In the genomic region with DNA sequence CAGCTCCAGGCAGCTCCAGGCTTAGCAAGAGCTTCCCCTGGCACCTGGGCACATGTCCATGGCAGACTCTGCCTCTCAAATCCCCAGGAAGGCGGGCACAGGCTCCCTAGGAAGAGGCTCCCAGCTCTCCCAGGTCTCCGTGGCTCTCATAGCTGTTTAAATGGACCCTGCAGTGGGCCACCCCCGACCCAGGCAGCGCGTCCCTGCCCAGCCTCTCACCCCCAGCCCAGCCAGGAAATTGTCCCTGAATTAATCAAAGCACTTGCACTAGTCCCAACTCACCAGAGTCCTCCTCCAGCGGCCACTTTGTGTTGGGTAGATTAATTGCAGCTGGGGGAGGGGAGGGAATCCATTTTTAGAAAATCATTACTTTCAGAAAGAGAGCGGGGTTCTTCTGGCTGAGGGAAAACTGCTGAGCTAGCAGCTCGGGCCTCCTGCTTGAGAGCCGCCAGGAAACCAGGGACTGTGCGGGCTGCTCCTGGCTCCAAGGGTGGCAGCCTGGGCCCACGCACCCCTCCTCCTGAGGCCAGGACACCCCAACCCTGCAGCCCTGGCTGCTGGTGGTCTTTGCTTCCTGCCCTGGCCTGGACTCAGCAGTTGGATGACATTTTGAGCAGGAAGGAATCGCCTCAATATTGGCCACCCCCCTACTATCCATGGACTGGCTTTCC, we compare ENCODE assay signal across 16 cellular contexts. TPM values are rescaled to one million over a fixed set of nuclear protein-coding genes. Genes with fewer than 3 reads are reported as not detected.
DNase-seq lines count a peak whose midpoint lies in the region; ATAC-seq and TF ChIP-seq lines count a peak whose summit lies in the region.
"Had no signal": no experiment of that assay in that cellular context is flagged by ENCODE, and none has a peak within 500 bp of the region (broad histone marks: within the 10 kb centered on the region; RNA-seq: fewer than 3 reads in every experiment).

No MANE protein-coding gene starts in this region.

- no peaks in the 10 kb centered on the region for H3K9me3 ChIP-seq in MM.1S (replicated peaks; ENCODE audit: insufficient read depth, low read length)
- no peaks in the 10 kb centered on the region for H3K9me3 ChIP-seq in hepatocyte (ENCODE audit: low read depth)
- H3K9me3 ChIP-seq in osteoblast (ENCODE audit: low read depth, low read length): no peaks in the 10 kb centered on the region
- H3K9me3 ChIP-seq: BE2C, heart right ventricle, mucosa of descending colon, testis had no signal

- H3K4me1 Mint-ChIP-seq in CD14-positive monocyte: peaks cover 42% of the 10 kb centered on the region

- peaks cover 8 to 14% of the 10 kb centered on the region in 2 donors for H3K36me3 Mint-ChIP-seq in CD14-positive monocyte

- WGBS in hepatocyte (ENCODE audit: low lambda C conversion rate, missing lambda C conversion rate): 66% methylated on average over 12 of the region's 12 CpGs

- TF ChIP-seq CTCF in CD14-positive monocyte (IDR thresholded peaks at IDR 0.05) (no peak), MM.1S (IDR thresholded peaks at IDR 0.05; ENCODE audit: low read length) (peak; percentile 15), hepatocyte (IDR thresholded peaks at IDR 0.05; ENCODE audit: poor library complexity) (no peak), osteoblast (IDR thresholded peaks at IDR 0.05; ENCODE audit: extremely low read depth, low read depth, low read length) (no peak)

- H3K4me1 ChIP-seq in MM.1S (ENCODE audit: low read length) (peaks cover 65% of the 10 kb centered on the region), hepatocyte (ENCODE audit: insufficient read depth) (peaks cover 12% of the 10 kb centered on the region), osteoblast (ENCODE audit: insufficient read depth, low read length) (peaks cover 22% of the 10 kb centered on the region)
- H3K4me1 ChIP-seq: BE2C, testis had no signal

- intact Hi-C loops in CD14-positive monocyte (cut with micrococcal nuclease): no loop called here

- DNase-seq in CD14-positive monocyte (ENCODE audit: low spot score) (peak; percentile 38), MM.1S (peak; percentile 87), hepatocyte (ENCODE audit: low spot score) (peak; percentile 42), osteoblast (ENCODE audit: insufficient read length, low spot score, missing footprints) (peak; percentile 45), dedifferentiated amniotic fluid mesenchymal stem cell (ENCODE audit: extremely low spot score) (no peak), NCI-H748 treated with DMSO at 0.1 percent for 48 hours (lab: John Stamatoyannopoulos, UW) (no peak), NCI-H187 treated with DMSO at 0.1 percent for 48 hours (lab: John Stamatoyannopoulos, UW) (no peak)
- DNase-seq: BE2C, heart right ventricle, NCI-H2081 treated with DMSO at 0.1 percent for 48 hours, NCI-H774, occipital lobe, testis had no signal

- H3K27ac ChIP-seq in MM.1S (ENCODE audit: low read length) (peak overlapping the region; percentile 80), hepatocyte (no peak overlapping the region), osteoblast (ENCODE audit: low read depth, low read length) (no peak overlapping the region)
- H3K27ac ChIP-seq: heart right ventricle, testis had no signal

- peaks cover 0 to 10% (median 10%) of the 10 kb centered on the region in 3 donors for H3K27me3 Mint-ChIP-seq in CD14-positive monocyte (ENCODE audit: low read depth in 3 of 3)

- no peak for ATAC-seq in GM19467 (IDR thresholded peaks at IDR 0.05; ENCODE audit: unreplicated experiment)
- ATAC-seq: mucosa of descending colon, Panc1 had no signal

- peaks cover 0 to 6% (median 0%) of the 10 kb centered on the region in 7 donors for H3K9me3 Mint-ChIP-seq in CD14-positive monocyte

- peak overlapping the region; percentile 87 for H3K4me2 ChIP-seq in MM.1S (ENCODE audit: low read depth, low read length)
- H3K4me2 ChIP-seq in hepatocyte: no peak overlapping the region
- H3K4me2 ChIP-seq in osteoblast (ENCODE audit: insufficient read depth, low read length): no peak overlapping the region

- H2AFZ ChIP-seq in MM.1S (ENCODE audit: low read length): peak overlapping the region; percentile 35
- no peak overlapping the region for H2AFZ ChIP-seq in hepatocyte
- H2AFZ ChIP-seq in osteoblast (ENCODE audit: low read length): no peak overlapping the region

- H3F3A ChIP-seq in MM.1S (ENCODE audit: insufficient read depth, low read length): peaks cover 49% of the 10 kb centered on the region

- H3K4me3 ChIP-seq in MM.1S (ENCODE audit: low read length): peak overlapping the region; percentile 22; the same call in 1 of the 2 replicates
- H3K4me3 ChIP-seq in hepatocyte: no peak overlapping the region
- no peak overlapping the region for H3K4me3 ChIP-seq in osteoblast (ENCODE audit: insufficient read depth, low read length)
- H3K4me3 ChIP-seq: heart right ventricle, mucosa of descending colon, testis had no signal

- H3K36me3 ChIP-seq in MM.1S (replicated peaks; ENCODE audit: insufficient read depth, low read length): no peaks in the 10 kb centered on the region
- H3K36me3 ChIP-seq in hepatocyte (replicated peaks; ENCODE audit: insufficient read depth, low read depth): no peaks in the 10 kb centered on the region
- peaks cover 11% of the 10 kb centered on the region for H3K36me3 ChIP-seq in osteoblast (ENCODE audit: insufficient read depth, low read length)
- H3K36me3 ChIP-seq: BE2C had no signal

- H3K27me3 ChIP-seq in MM.1S (replicated peaks; ENCODE audit: insufficient read depth, low read length): no peaks in the 10 kb centered on the region
- H3K27me3 ChIP-seq in hepatocyte: no peaks in the 10 kb centered on the region
- no peaks in the 10 kb centered on the region for H3K27me3 ChIP-seq in osteoblast (ENCODE audit: insufficient read depth, low read length)
- H3K27me3 ChIP-seq: BE2C, heart right ventricle, testis had no signal

- peak overlapping the region; percentile 56 for H3K9ac ChIP-seq in MM.1S (ENCODE audit: low read length)

- H3K79me2 ChIP-seq in MM.1S (ENCODE audit: low read length) (peaks cover 41% of the 10 kb centered on the region), hepatocyte (peaks cover 23% of the 10 kb centered on the region), osteoblast (ENCODE audit: insufficient read depth, low read length) (peaks cover 23% of the 10 kb centered on the region)

- H3K4me3 Mint-ChIP-seq in CD14-positive monocyte: no peak overlapping the region

- H4K20me1 ChIP-seq in MM.1S (ENCODE audit: insufficient read depth, low read length) (no peaks in the 10 kb centered on the region), hepatocyte (ENCODE audit: insufficient read depth, poor library complexity, severe bottlenecking) (peaks cover 16% of the 10 kb centered on the region), osteoblast (ENCODE audit: insufficient read depth, low read length) (peaks cover 9% of the 10 kb centered on the region)

- H3K9me2 ChIP-seq in MM.1S (replicated peaks; ENCODE audit: insufficient read depth, low read length) (no peaks in the 10 kb centered on the region), hepatocyte (replicated peaks; ENCODE audit: insufficient read depth) (no peaks in the 10 kb centered on the region)

- peak overlapping the region in 1 of 7 donors; percentile 14 for H3K27ac Mint-ChIP-seq in CD14-positive monocyte

RNA-seq across cellular contexts. Expression of gene SMAD7, which starts 36.0 kb away (rescaled TPM):
- 1 to 10 TPM; 1.4 to 1.5 TPM for polyA plus RNA-seq in CD14-positive monocyte
- total RNA-seq in hepatocyte: 66.2 and 71.1 TPM in 2 replicates
- 61.5 and 65.4 TPM in 2 replicates for polyA plus RNA-seq in hepatocyte
- total RNA-seq in osteoblast: 76.0 and 81.6 TPM in 2 replicates

Comparison
In these comparisons a context has a peak if more than half of its experiments do, and no peak if none do; other contexts are left out.
1. DNase-seq: peak in CD14-positive monocyte (single experiment), MM.1S (single experiment), hepatocyte (single experiment) and osteoblast (single experiment); none in dedifferentiated amniotic fluid mesenchymal stem cell (single experiment), NCI-H748 treated with DMSO at 0.1 percent for 48 hours (single experiment) and NCI-H187 treated with DMSO at 0.1 percent for 48 hours (single experiment).